14 cellular contexts compared by ENCODE assay signal in the genomic region with DNA sequence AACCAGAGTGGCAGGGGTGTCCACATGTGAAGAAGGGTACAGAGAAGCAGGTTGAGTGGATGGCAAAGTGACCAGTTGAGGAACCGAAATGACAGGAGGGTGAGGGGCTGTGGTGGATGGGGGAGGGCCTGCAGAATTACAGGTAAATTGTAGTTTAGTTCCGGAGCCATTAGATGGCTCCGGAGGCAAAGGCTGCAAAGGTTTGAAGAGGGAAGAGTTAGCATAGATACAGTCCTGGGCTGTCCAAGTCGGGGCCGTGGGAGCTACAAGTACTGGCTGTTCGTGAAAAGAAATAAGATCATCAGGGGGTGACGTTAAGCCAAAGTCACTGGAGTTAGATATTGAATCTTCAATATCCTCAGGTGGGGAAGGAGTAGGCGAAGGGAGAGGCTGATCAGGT. TPM values are rescaled to one million over a fixed set of nuclear protein-coding genes. Genes with fewer than 3 reads are reported as not detected.
"Had no signal": no experiment of that assay in that cellular context is flagged by ENCODE, and none has a peak within 500 bp of the region (broad histone marks: within the 10 kb centered on the region; RNA-seq: fewer than 3 reads in every experiment).

No MANE protein-coding gene starts in this region.

RNA-seq across cellular contexts. Expression of gene CYP17A1, which starts 5.9 kb away (rescaled TPM):
- total RNA-seq: activated CD4-positive, alpha-beta memory T cell treated with anti-CD3 and anti-CD28 coated beads for 36 hours; activated CD4-positive, alpha-beta T cell treated with anti-CD3 and anti-CD28 coated beads for 36 hours; activated naive CD4-positive, alpha-beta T cell treated with anti-CD3 and anti-CD28 coated beads for 36 hours; activated naive CD4-positive, alpha-beta T cell treated with anti-CD3 and anti-CD28 coated beads, Interleukin-2, amount 50 U/mL, for 72 hours; activated T-helper 1 cell treated with anti-CD3 and anti-CD28 coated beads, Interleukin-12 subunit alpha, Interleukin-12 subunit beta, Interleukin-2, Interleukin-4 antibody, amounts not matched to agents 30 ng/mL and 10 ng/mL and 1 ng/mL, durations not matched to agents 14 hours and 24 hours and 36 hours; astrocyte; body of pancreas; breast epithelium; LHCN-M2; M059J; RPMI7951; SJCRH30; T-helper 1 cell treated with Interleukin-12 subunit alpha and Interleukin-12 subunit beta and Interleukin-4 antibody, amounts not matched to agents 30 ng/mL and 1 ng/mL, for 36 hours; T-helper 2 cell treated with Interferon-gamma antibody and Interleukin-4, amounts not matched to agents 100 ng/mL and 5 ng/mL, for 36 hours had no signal

RNA-seq across cellular contexts. Expression of gene AS3MT, which starts 26.1 kb away (rescaled TPM):
- total RNA-seq: activated naive CD4-positive, alpha-beta T cell treated with anti-CD3 and anti-CD28 coated beads, Interleukin-2, amount 50 U/mL, for 72 hours; T-helper 1 cell treated with Interleukin-12 subunit alpha and Interleukin-12 subunit beta and Interleukin-4 antibody, amounts not matched to agents 30 ng/mL and 1 ng/mL, for 36 hours had no signal
